ENCODE assay signal across 24 cellular contexts in genomic region chr7:56290548-56290947, GRCh38.
"Had no signal": no experiment of that assay in that cellular context is flagged by ENCODE, and none has a peak within 500 bp of the region (broad histone marks: within the 10 kb centered on the region; RNA-seq: fewer than 3 reads in every experiment).

No MANE protein-coding gene starts in this region.

- H3K27ac ChIP-seq: colonic mucosa, coronary artery, dorsolateral prefrontal cortex, epithelial cell of prostate, esophagus muscularis mucosa, esophagus squamous epithelium, foreskin keratinocyte, gastrocnemius medialis, gastroesophageal sphincter, heart left ventricle, heart right ventricle had no signal

- H3K27me3 ChIP-seq: colonic mucosa, esophagus muscularis mucosa, esophagus squamous epithelium, foreskin keratinocyte, gastrocnemius medialis, gastroesophageal sphincter, heart left ventricle, heart right ventricle had no signal

- H3K9me3 ChIP-seq: colonic mucosa, esophagus muscularis mucosa, esophagus squamous epithelium, gastrocnemius medialis, gastroesophageal sphincter had no signal

- H3K36me3 ChIP-seq: colonic mucosa, esophagus muscularis mucosa, esophagus squamous epithelium, gastrocnemius medialis, gastroesophageal sphincter, heart left ventricle, heart right ventricle had no signal

- H3K4me1 ChIP-seq: colonic mucosa, foreskin keratinocyte, gastrocnemius medialis had no signal

- ATAC-seq: effector memory CD8-positive, alpha-beta T cell; esophagus mucosa; foreskin keratinocyte; gastrocnemius medialis; gastroesophageal sphincter; heart left ventricle; heart right ventricle had no signal

- DNase-seq: colonic mucosa; cortex of kidney; dermis blood vessel endothelial cell; dorsolateral prefrontal cortex; effector CD4-positive, alpha-beta T cell; effector CD8-positive, alpha-beta T cell; effector memory CD4-positive, alpha-beta T cell; effector memory CD8-positive, alpha-beta T cell; endodermal cell; erythroblast; esophagus squamous epithelium; foreskin fibroblast; foreskin keratinocyte; foreskin melanocyte; gastrocnemius medialis; glutamatergic neuron; head of caudate nucleus; heart left ventricle; heart right ventricle had no signal

- H3K4me3 ChIP-seq: colonic mucosa, coronary artery, dorsolateral prefrontal cortex, esophagus muscularis mucosa, esophagus squamous epithelium, gastrocnemius medialis, gastroesophageal sphincter, heart left ventricle, heart right ventricle had no signal
